In the genomic region with DNA sequence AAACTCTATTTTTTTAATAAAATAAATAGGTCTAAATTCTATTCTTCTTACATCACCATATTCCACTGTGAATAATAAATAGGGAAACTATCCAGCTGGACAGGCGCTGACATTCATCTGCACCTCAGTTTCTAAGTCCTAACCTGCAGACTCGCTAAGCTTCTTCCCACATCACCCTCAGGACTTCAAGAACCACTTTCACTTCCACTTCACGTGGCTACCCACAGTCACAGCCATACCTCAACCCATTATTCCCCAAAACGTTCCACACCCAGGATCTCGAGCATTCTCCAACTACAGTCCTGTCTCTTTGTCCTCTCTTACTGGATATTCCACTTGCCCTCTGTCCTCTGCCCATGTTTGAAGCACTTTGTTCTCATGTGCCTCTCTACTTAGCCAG, we compare ENCODE assay signal across 11 cellular contexts.
A peak's percentile ranks its signal among the peaks of the same experiment; 100 is the strongest.
DNase-seq lines count a peak whose midpoint lies in the region; ATAC-seq lines count a peak whose summit lies in the region.
"Had no signal": no experiment of that assay in that cellular context is flagged by ENCODE, and none has a peak within 500 bp of the region (broad histone marks: within the 10 kb centered on the region; RNA-seq: fewer than 3 reads in every experiment).

No MANE protein-coding gene starts in this region.

- peak overlapping the region; percentile 0 for H3K27ac Mint-ChIP-seq in activated T-helper 17 cell treated with anti-CD3 and anti-CD28 coated beads, Interleukin-2, amount 50 U/mL, for 72 hours

- H3K36me3 Mint-ChIP-seq in activated T-helper 17 cell treated with anti-CD3 and anti-CD28 coated beads, Interleukin-2, amount 50 U/mL, for 72 hours (ENCODE audit: low read depth), result peaks cover 49% of the 10 kb centered on the region

- no peak for DNase-seq in CD1c-positive myeloid dendritic cell (ENCODE audit: extremely low spot score)
- no peak for DNase-seq in activated effector memory CD4-positive, alpha-beta T cell treated with anti-CD3 and anti-CD28 coated beads, Interleukin-2, amount 50 U/mL, for 16 hours
- DNase-seq in NCI-H1092 treated with DMSO at 0.1 percent for 48 hours (lab: John Stamatoyannopoulos, UW), result no peak
- DNase-seq in caudate nucleus (lab: John Stamatoyannopoulos, UW), result no peak
- DNase-seq: CD4-positive, CD25-positive, alpha-beta regulatory T cell; hippocampal formation; NCI-H226 had no signal

- ATAC-seq in GM18498 (IDR thresholded peaks at IDR 0.05; ENCODE audit: unreplicated experiment) (peak; percentile 64), GM21360 (IDR thresholded peaks at IDR 0.05; ENCODE audit: unreplicated experiment) (peak; percentile 63), HG02973 (IDR thresholded peaks at IDR 0.05; ENCODE audit: unreplicated experiment) (peak; percentile 54)
- ATAC-seq in activated T-helper 17 cell treated with anti-CD3 and anti-CD28 coated beads, Interleukin-2, amount 50 U/mL, for 72 hours (replicated peaks), result no peak

- peak overlapping the region; percentile 20 for H3K4me3 Mint-ChIP-seq in activated T-helper 17 cell treated with anti-CD3 and anti-CD28 coated beads, Interleukin-2, amount 50 U/mL, for 72 hours
- H3K4me3 Mint-ChIP-seq: CD4-positive, CD25-positive, alpha-beta regulatory T cell had no signal

- no peak overlapping the region for H3K27ac ChIP-seq in caudate nucleus (ENCODE audit: low read depth, low read length)

- peaks cover 17% of the 10 kb centered on the region for H3K4me1 Mint-ChIP-seq in activated T-helper 17 cell treated with anti-CD3 and anti-CD28 coated beads, Interleukin-2, amount 50 U/mL, for 72 hours

- no peaks in the 10 kb centered on the region for H3K27me3 Mint-ChIP-seq in activated T-helper 17 cell treated with anti-CD3 and anti-CD28 coated beads, Interleukin-2, amount 50 U/mL, for 72 hours
- H3K27me3 Mint-ChIP-seq: CD4-positive, CD25-positive, alpha-beta regulatory T cell had no signal

- no peaks in the 10 kb centered on the region for H3K9me3 Mint-ChIP-seq in activated T-helper 17 cell treated with anti-CD3 and anti-CD28 coated beads, Interleukin-2, amount 50 U/mL, for 72 hours
- H3K9me3 Mint-ChIP-seq: CD4-positive, CD25-positive, alpha-beta regulatory T cell had no signal
